Comparison of ENCODE assay signal across 12 cellular contexts in the genomic region with DNA sequence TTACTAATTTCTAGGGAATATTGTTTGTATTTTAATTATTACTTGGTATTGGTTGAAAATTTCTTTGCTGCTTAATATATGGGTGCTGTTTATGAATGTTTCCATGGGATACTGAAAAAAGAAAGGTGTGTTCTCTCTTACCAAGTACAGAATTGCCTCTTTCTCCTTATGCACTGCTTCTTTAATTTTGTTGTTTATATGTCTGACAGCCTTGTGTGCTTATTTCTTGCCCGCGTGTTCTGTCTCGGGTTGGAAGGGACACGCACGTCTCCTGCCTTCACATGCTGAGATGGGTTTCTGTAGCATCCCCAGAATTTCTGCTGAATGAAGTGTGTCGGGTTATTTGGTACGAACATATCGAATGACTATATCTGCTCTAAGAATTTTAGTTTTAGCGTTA. TPM values are rescaled to one million over a fixed set of nuclear protein-coding genes. Genes with fewer than 3 reads are reported as not detected.
DNase-seq lines count a peak whose midpoint lies in the region; ATAC-seq and TF ChIP-seq lines count a peak whose summit lies in the region.
"Had no signal": no experiment of that assay in that cellular context is flagged by ENCODE, and none has a peak within 500 bp of the region (broad histone marks: within the 10 kb centered on the region; RNA-seq: fewer than 3 reads in every experiment).

No MANE protein-coding gene starts in this region.

- intact Hi-C loops in prostate gland (cut with DNase I): no loop called here

- no peak for TF ChIP-seq CTCF in prostate gland (IDR thresholded peaks at IDR 0.05)

- DNase-seq in activated naive CD4-positive, alpha-beta T cell treated with anti-CD3 and anti-CD28 coated beads, Interleukin-2, amount 10 ng/mL, durations not matched to agents 7 days and 5 days: no peak
- no peak for DNase-seq in activated naive CD4-positive, alpha-beta T cell treated with anti-CD3 and anti-CD28 coated beads, Interleukin-2, amount 50 U/mL, for 72 hours (ENCODE audit: low spot score in 2 of 2)
- DNase-seq in NCI-H69 (lab: John Stamatoyannopoulos, UW) (peak; percentile 65), cerebellar cortex (ENCODE audit: low spot score) (peak; percentile 26), prostate gland (ENCODE audit: low spot score) (no peak)
- DNase-seq in stimulated activated naive B cell treated with anti-CD40 and anti-IgM and Interleukin-4, amounts not matched to agents 10 μg/mL and 1 μg/mL and 100 μg/mL, for 72 hours: no peak
- DNase-seq: cerebellar nuclear complex, midbrain had no signal

- H3K27me3 ChIP-seq in prostate gland (replicated peaks; ENCODE audit: insufficient read depth): no peaks in the 10 kb centered on the region
- H3K27me3 ChIP-seq: pancreas, thyroid gland had no signal

- peak overlapping the region in 1 of 2 donors; percentile 12 for H3K4me3 ChIP-seq in prostate gland
- H3K4me3 ChIP-seq: pancreas, thyroid gland had no signal

- no peak overlapping the region for H3K27ac ChIP-seq in prostate gland
- H3K27ac ChIP-seq: pancreas, thyroid gland had no signal

- peak overlapping the region; percentile 37 for H3K4me3 Mint-ChIP-seq in activated naive CD4-positive, alpha-beta T cell treated with anti-CD3 and anti-CD28 coated beads, Interleukin-2, amount 10 ng/mL, durations not matched to agents 7 days and 5 days
- H3K4me3 Mint-ChIP-seq in stimulated activated memory B cell treated with anti-CD40 and anti-IgM and Interleukin-4, amounts not matched to agents 10 μg/mL and 1 μg/mL and 100 μg/mL, for 72 hours: peak overlapping the region; percentile 82
- peak overlapping the region in 1 of 2 donors; percentile 33 for H3K4me3 Mint-ChIP-seq in stimulated activated naive B cell treated with anti-CD40 and anti-IgM and Interleukin-4, amounts not matched to agents 10 μg/mL and 1 μg/mL and 100 μg/mL, for 72 hours

- peaks cover 60% of the 10 kb centered on the region for H3K4me1 Mint-ChIP-seq in activated naive CD4-positive, alpha-beta T cell treated with anti-CD3 and anti-CD28 coated beads, Interleukin-2, amount 10 ng/mL, durations not matched to agents 7 days and 5 days
- peaks cover 56% of the 10 kb centered on the region for H3K4me1 Mint-ChIP-seq in stimulated activated memory B cell treated with anti-CD40 and anti-IgM and Interleukin-4, amounts not matched to agents 10 μg/mL and 1 μg/mL and 100 μg/mL, for 72 hours
- peaks cover 44 to 70% of the 10 kb centered on the region in 2 donors for H3K4me1 Mint-ChIP-seq in stimulated activated naive B cell treated with anti-CD40 and anti-IgM and Interleukin-4, amounts not matched to agents 10 μg/mL and 1 μg/mL and 100 μg/mL, for 72 hours

- CTCF ChIA-PET in activated naive CD4-positive, alpha-beta T cell treated with anti-CD3 and anti-CD28 coated beads, Interleukin-2, amount 10 ng/mL, durations not matched to agents 7 days and 5 days (lab: Charles Lee): no interaction called here

- peaks cover 13% of the 10 kb centered on the region for H3K9me3 Mint-ChIP-seq in activated naive CD4-positive, alpha-beta T cell treated with anti-CD3 and anti-CD28 coated beads, Interleukin-2, amount 10 ng/mL, durations not matched to agents 7 days and 5 days
- peaks cover 0 to 5% of the 10 kb centered on the region in 2 donors for H3K9me3 Mint-ChIP-seq in activated naive CD4-positive, alpha-beta T cell treated with anti-CD3 and anti-CD28 coated beads, Interleukin-2, amount 50 U/mL, for 72 hours
- peaks cover 2% of the 10 kb centered on the region for H3K9me3 Mint-ChIP-seq in stimulated activated memory B cell treated with anti-CD40 and anti-IgM and Interleukin-4, amounts not matched to agents 10 μg/mL and 1 μg/mL and 100 μg/mL, for 72 hours
- peaks cover 5 to 8% of the 10 kb centered on the region in 2 donors for H3K9me3 Mint-ChIP-seq in stimulated activated naive B cell treated with anti-CD40 and anti-IgM and Interleukin-4, amounts not matched to agents 10 μg/mL and 1 μg/mL and 100 μg/mL, for 72 hours

- 74% methylated on average over 9 of the region's 9 CpGs for WGBS in prostate gland

- no peaks in the 10 kb centered on the region for H3K9me3 ChIP-seq in prostate gland
- H3K9me3 ChIP-seq: pancreas, thyroid gland had no signal

- H3K27me3 Mint-ChIP-seq in activated naive CD4-positive, alpha-beta T cell treated with anti-CD3 and anti-CD28 coated beads, Interleukin-2, amount 10 ng/mL, durations not matched to agents 7 days and 5 days: peaks cover 5% of the 10 kb centered on the region
- no peaks in the 10 kb centered on the region for H3K27me3 Mint-ChIP-seq in stimulated activated memory B cell treated with anti-CD40 and anti-IgM and Interleukin-4, amounts not matched to agents 10 μg/mL and 1 μg/mL and 100 μg/mL, for 72 hours
- no peaks in the 10 kb centered on the region for H3K27me3 Mint-ChIP-seq in stimulated activated naive B cell treated with anti-CD40 and anti-IgM and Interleukin-4, amounts not matched to agents 10 μg/mL and 1 μg/mL and 100 μg/mL, for 72 hours

- peaks cover 5% of the 10 kb centered on the region for H3K4me1 ChIP-seq in prostate gland (replicated peaks)
- H3K4me1 ChIP-seq: pancreas had no signal

- H3K36me3 ChIP-seq in prostate gland: no peaks in the 10 kb centered on the region
- H3K36me3 ChIP-seq: pancreas, thyroid gland had no signal

- H3K36me3 Mint-ChIP-seq in activated naive CD4-positive, alpha-beta T cell treated with anti-CD3 and anti-CD28 coated beads, Interleukin-2, amount 10 ng/mL, durations not matched to agents 7 days and 5 days: peaks cover 27% of the 10 kb centered on the region
- H3K36me3 Mint-ChIP-seq in activated naive CD4-positive, alpha-beta T cell treated with anti-CD3 and anti-CD28 coated beads, Interleukin-2, amount 50 U/mL, for 72 hours: peaks cover 7 to 50% of the 10 kb centered on the region in 2 donors
- peaks cover 14% of the 10 kb centered on the region for H3K36me3 Mint-ChIP-seq in stimulated activated memory B cell treated with anti-CD40 and anti-IgM and Interleukin-4, amounts not matched to agents 10 μg/mL and 1 μg/mL and 100 μg/mL, for 72 hours
- H3K36me3 Mint-ChIP-seq in stimulated activated naive B cell treated with anti-CD40 and anti-IgM and Interleukin-4, amounts not matched to agents 10 μg/mL and 1 μg/mL and 100 μg/mL, for 72 hours: peaks cover 21 to 52% of the 10 kb centered on the region in 2 donors

- peak overlapping the region; percentile 90 for H3K27ac Mint-ChIP-seq in activated naive CD4-positive, alpha-beta T cell treated with anti-CD3 and anti-CD28 coated beads, Interleukin-2, amount 10 ng/mL, durations not matched to agents 7 days and 5 days
- H3K27ac Mint-ChIP-seq in activated naive CD4-positive, alpha-beta T cell treated with anti-CD3 and anti-CD28 coated beads, Interleukin-2, amount 50 U/mL, for 72 hours: no peak overlapping the region
- peak overlapping the region; percentile 60 for H3K27ac Mint-ChIP-seq in stimulated activated memory B cell treated with anti-CD40 and anti-IgM and Interleukin-4, amounts not matched to agents 10 μg/mL and 1 μg/mL and 100 μg/mL, for 72 hours
- H3K27ac Mint-ChIP-seq in stimulated activated naive B cell treated with anti-CD40 and anti-IgM and Interleukin-4, amounts not matched to agents 10 μg/mL and 1 μg/mL and 100 μg/mL, for 72 hours: no peak overlapping the region

- TF ChIP-seq POLR2A in prostate gland (IDR thresholded peaks at IDR 0.05): no peak

- ATAC-seq in activated naive CD4-positive, alpha-beta T cell treated with anti-CD3 and anti-CD28 coated beads, Interleukin-2, amount 50 U/mL, for 72 hours: no peak
- ATAC-seq in stimulated activated memory B cell treated with anti-CD40 and anti-IgM and Interleukin-4, amounts not matched to agents 10 μg/mL and 1 μg/mL and 100 μg/mL, for 72 hours: no peak
- ATAC-seq in GM21526 (IDR thresholded peaks at IDR 0.05; ENCODE audit: low FRiP score, unreplicated experiment): no peak
- no peak for ATAC-seq in stimulated activated naive B cell treated with anti-CD40 and anti-IgM and Interleukin-4, amounts not matched to agents 10 μg/mL and 1 μg/mL and 100 μg/mL, for 72 hours (replicated peaks)

RNA-seq across cellular contexts. Expression of gene AGPAT3, which starts 51.1 kb away (rescaled TPM):
- total RNA-seq in activated naive CD4-positive, alpha-beta T cell treated with anti-CD3 and anti-CD28 coated beads, Interleukin-2, amount 50 U/mL, for 72 hours: 100 to 1,000 TPM in 1 of 2 donors, 10 to 100 TPM in 1; 21.2 to 109 TPM
- total RNA-seq in prostate gland: 10 to 100 TPM; 31.3 to 53.5 TPM

Comparison
In these comparisons a context has a peak if more than half of its experiments do, and no peak if none do; other contexts are left out.
1. H3K27ac Mint-ChIP-seq: peak in activated naive CD4-positive, alpha-beta T cell treated with anti-CD3 and anti-CD28 coated beads, Interleukin-2, amount 10 ng/mL, durations not matched to agents 7 days and 5 days (single experiment) and stimulated activated memory B cell treated with anti-CD40 and anti-IgM and Interleukin-4, amounts not matched to agents 10 μg/mL and 1 μg/mL and 100 μg/mL, for 72 hours (single experiment); none in activated naive CD4-positive, alpha-beta T cell treated with anti-CD3 and anti-CD28 coated beads, Interleukin-2, amount 50 U/mL, for 72 hours (0 of 2) and stimulated activated naive B cell treated with anti-CD40 and anti-IgM and Interleukin-4, amounts not matched to agents 10 μg/mL and 1 μg/mL and 100 μg/mL, for 72 hours (single experiment).
2. DNase-seq: peak in NCI-H69 (single experiment) and cerebellar cortex (single experiment); none in activated naive CD4-positive, alpha-beta T cell treated with anti-CD3 and anti-CD28 coated beads, Interleukin-2, amount 10 ng/mL, durations not matched to agents 7 days and 5 days (single experiment), activated naive CD4-positive, alpha-beta T cell treated with anti-CD3 and anti-CD28 coated beads, Interleukin-2, amount 50 U/mL, for 72 hours (0 of 2), stimulated activated naive B cell treated with anti-CD40 and anti-IgM and Interleukin-4, amounts not matched to agents 10 μg/mL and 1 μg/mL and 100 μg/mL, for 72 hours (single experiment) and prostate gland (single experiment).